Comparison of ENCODE assay signal across 16 cellular contexts in genomic region chr10:63935705-63936104, GRCh38.
DNase-seq lines count a peak whose midpoint lies in the region; ATAC-seq and TF ChIP-seq lines count a peak whose summit lies in the region.
"Had no signal": no experiment of that assay in that cellular context is flagged by ENCODE, and none has a peak within 500 bp of the region (broad histone marks: within the 10 kb centered on the region; RNA-seq: fewer than 3 reads in every experiment).

No MANE protein-coding gene starts in this region.

- H3K27me3 Mint-ChIP-seq in brain (no peaks in the 10 kb centered on the region), type B pancreatic cell (no peaks in the 10 kb centered on the region)

- H3K27ac Mint-ChIP-seq in brain: no peak overlapping the region
- no peak overlapping the region for H3K27ac Mint-ChIP-seq in type B pancreatic cell
- H3K27ac Mint-ChIP-seq: activated naive CD8-positive, alpha-beta T cell treated with anti-CD3 and anti-CD28 coated beads, Interleukin-2, amount 10 ng/mL, durations not matched to agents 7 days and 5 days; memory B cell had no signal

- peak; percentile 18 for TF ChIP-seq CTCF in cardiac muscle cell (IDR thresholded peaks at IDR 0.05; ENCODE audit: low read depth, low read length)
- TF ChIP-seq CTCF in LNCAP (IDR thresholded peaks at IDR 0.05): peak; percentile 53; the same call in 1 of the 2 replicates
- TF ChIP-seq CTCF in brain (conservative IDR thresholded peaks at IDR 0.05): peak; percentile 27 to 29
- peak; percentile 46 for TF ChIP-seq CTCF in type B pancreatic cell (conservative IDR thresholded peaks at IDR 0.05)

- ATAC-seq in Right ventricle myocardium inferior (no peak), GM19324 (IDR thresholded peaks at IDR 0.05; ENCODE audit: low FRiP score, unreplicated experiment) (no peak)
- ATAC-seq: heart left ventricle had no signal

- no peaks in the 10 kb centered on the region for H3K36me3 ChIP-seq in cardiac muscle cell
- H3K36me3 ChIP-seq: heart left ventricle had no signal

- no peak overlapping the region for H3K4me3 ChIP-seq in cardiac muscle cell
- H3K4me3 ChIP-seq: heart left ventricle, testis had no signal

- no peaks in the 10 kb centered on the region for H3K9me3 Mint-ChIP-seq in brain
- H3K9me3 Mint-ChIP-seq in type B pancreatic cell: no peaks in the 10 kb centered on the region
- H3K9me3 Mint-ChIP-seq: activated naive CD8-positive, alpha-beta T cell treated with anti-CD3 and anti-CD28 coated beads, Interleukin-2, amount 10 ng/mL, durations not matched to agents 7 days and 5 days; memory B cell had no signal

- no peaks in the 10 kb centered on the region for H3K36me3 Mint-ChIP-seq in brain
- H3K36me3 Mint-ChIP-seq in type B pancreatic cell: no peaks in the 10 kb centered on the region
- H3K36me3 Mint-ChIP-seq: activated naive CD8-positive, alpha-beta T cell treated with anti-CD3 and anti-CD28 coated beads, Interleukin-2, amount 10 ng/mL, durations not matched to agents 7 days and 5 days; memory B cell had no signal

- no peaks in the 10 kb centered on the region for H3K27me3 ChIP-seq in cardiac muscle cell
- H3K27me3 ChIP-seq: testis had no signal

- H3K4me1 Mint-ChIP-seq in brain (peaks cover 4% of the 10 kb centered on the region), type B pancreatic cell (ENCODE audit: unreplicated experiment) (peaks cover 2% of the 10 kb centered on the region)
- H3K4me1 Mint-ChIP-seq: activated naive CD8-positive, alpha-beta T cell treated with anti-CD3 and anti-CD28 coated beads, Interleukin-2, amount 10 ng/mL, durations not matched to agents 7 days and 5 days; memory B cell had no signal

- DNase-seq in cardiac muscle cell (ENCODE audit: low read depth in 1 of 2, low spot score in 1 of 2) (peak in 1 of 2 donors; percentile 14), Right ventricle myocardium inferior (ENCODE audit: missing footprints) (no peak), type B pancreatic cell (ENCODE audit: extremely low spot score, unreplicated experiment) (no peak), NCI-H1417 (lab: John Stamatoyannopoulos, UW) (no peak)
- no peak for DNase-seq in activated effector memory CD4-positive, alpha-beta T cell treated with anti-CD3 and anti-CD28 coated beads, Interleukin-2, amount 50 U/mL, for 16 hours
- DNase-seq: activated CD8-positive, alpha-beta memory T cell treated with anti-CD3 and anti-CD28 coated beads for 24 hours; activated naive CD8-positive, alpha-beta T cell treated with anti-CD3 and anti-CD28 coated beads, Interleukin-2, amount 10 ng/mL, durations not matched to agents 7 days and 5 days; heart left ventricle; NCI-H2171; posterior cingulate gyrus; testis had no signal

- no peak overlapping the region for H3K27ac ChIP-seq in cardiac muscle cell
- H3K27ac ChIP-seq: heart left ventricle, HL-60, testis had no signal

- no peaks in the 10 kb centered on the region for H3K4me1 ChIP-seq in cardiac muscle cell (ENCODE audit: low read depth)
- H3K4me1 ChIP-seq: heart left ventricle, testis had no signal

- H3K9me3 ChIP-seq in cardiac muscle cell (ENCODE audit: low read depth): no peaks in the 10 kb centered on the region
- H3K9me3 ChIP-seq: heart left ventricle, testis had no signal

- H3K4me3 Mint-ChIP-seq in brain (no peak overlapping the region), type B pancreatic cell (no peak overlapping the region)
- H3K4me3 Mint-ChIP-seq: activated naive CD8-positive, alpha-beta T cell treated with anti-CD3 and anti-CD28 coated beads, Interleukin-2, amount 10 ng/mL, durations not matched to agents 7 days and 5 days; memory B cell had no signal

- intact Hi-C loops in Right ventricle myocardium inferior (cut with DNase I): no loop called here
